In the genomic region with DNA sequence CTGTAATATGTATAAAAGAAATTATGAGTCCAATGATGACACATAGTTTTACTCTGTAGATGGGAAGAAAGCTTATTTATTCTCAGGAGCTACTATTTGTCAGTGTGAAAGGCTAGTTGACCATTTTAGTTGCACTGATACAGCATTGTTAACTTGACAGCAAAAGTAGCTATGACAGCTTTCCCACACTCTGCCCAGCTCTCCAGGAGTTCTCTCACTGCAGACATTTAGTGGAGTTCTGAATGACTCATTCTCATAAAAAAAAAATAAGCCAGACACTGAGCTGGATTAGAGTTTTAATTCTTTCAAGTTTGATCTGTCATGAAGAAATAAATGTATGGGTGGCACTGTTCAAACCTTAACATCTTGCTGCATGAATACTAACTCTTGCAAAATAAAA, we compare ENCODE assay signal across 14 cellular contexts.
DNase-seq lines count a peak whose midpoint lies in the region; ATAC-seq and TF ChIP-seq lines count a peak whose summit lies in the region.
"Had no signal": no experiment of that assay in that cellular context is flagged by ENCODE, and none has a peak within 500 bp of the region (broad histone marks: within the 10 kb centered on the region; RNA-seq: fewer than 3 reads in every experiment).

No MANE protein-coding gene starts in this region.

- intact Hi-C loops in natural killer cell (cut with micrococcal nuclease) = no loop called here

- no peak for TF ChIP-seq CTCF in natural killer cell (IDR thresholded peaks at IDR 0.05)

- no peak overlapping the region for H3K27ac Mint-ChIP-seq in natural killer cell
- H3K27ac Mint-ChIP-seq in stimulated activated naive B cell treated with anti-CD40 and anti-IgM and Interleukin-4, amounts not matched to agents 10 μg/mL and 1 μg/mL and 100 μg/mL, for 72 hours = no peak overlapping the region
- H3K27ac Mint-ChIP-seq: activated CD4-positive, alpha-beta T cell treated with anti-CD3 and anti-CD28 coated beads, Interleukin-2, amount 10 ng/mL, durations not matched to agents 7 days and 5 days; activated naive CD4-positive, alpha-beta T cell treated with anti-CD3 and anti-CD28 coated beads, Interleukin-2, amount 10 ng/mL, durations not matched to agents 7 days and 5 days; naive thymus-derived CD8-positive, alpha-beta T cell had no signal

- no peaks in the 10 kb centered on the region for H3K4me1 Mint-ChIP-seq in natural killer cell
- H3K4me1 Mint-ChIP-seq in stimulated activated naive B cell treated with anti-CD40 and anti-IgM and Interleukin-4, amounts not matched to agents 10 μg/mL and 1 μg/mL and 100 μg/mL, for 72 hours = no peaks in the 10 kb centered on the region
- H3K4me1 Mint-ChIP-seq: activated CD4-positive, alpha-beta T cell treated with anti-CD3 and anti-CD28 coated beads, Interleukin-2, amount 10 ng/mL, durations not matched to agents 7 days and 5 days; activated naive CD4-positive, alpha-beta T cell treated with anti-CD3 and anti-CD28 coated beads, Interleukin-2, amount 10 ng/mL, durations not matched to agents 7 days and 5 days; naive thymus-derived CD8-positive, alpha-beta T cell had no signal

- H3K27me3 Mint-ChIP-seq in natural killer cell (ENCODE audit: low read depth in 2 of 2) = no peaks in the 10 kb centered on the region
- peaks cover 0 to 5% of the 10 kb centered on the region in 2 donors for H3K27me3 Mint-ChIP-seq in stimulated activated naive B cell treated with anti-CD40 and anti-IgM and Interleukin-4, amounts not matched to agents 10 μg/mL and 1 μg/mL and 100 μg/mL, for 72 hours

- H3K4me3 Mint-ChIP-seq in natural killer cell = no peak overlapping the region
- H3K4me3 Mint-ChIP-seq in stimulated activated naive B cell treated with anti-CD40 and anti-IgM and Interleukin-4, amounts not matched to agents 10 μg/mL and 1 μg/mL and 100 μg/mL, for 72 hours = no peak overlapping the region
- H3K4me3 Mint-ChIP-seq: activated CD4-positive, alpha-beta T cell treated with anti-CD3 and anti-CD28 coated beads, Interleukin-2, amount 10 ng/mL, durations not matched to agents 7 days and 5 days; activated naive CD4-positive, alpha-beta T cell treated with anti-CD3 and anti-CD28 coated beads, Interleukin-2, amount 10 ng/mL, durations not matched to agents 7 days and 5 days; naive thymus-derived CD8-positive, alpha-beta T cell had no signal

- no peak for ATAC-seq in natural killer cell
- ATAC-seq in stimulated activated naive B cell treated with anti-CD40 and anti-IgM and Interleukin-4, amounts not matched to agents 10 μg/mL and 1 μg/mL and 100 μg/mL, for 72 hours (replicated peaks) = no peak
- ATAC-seq: naive thymus-derived CD8-positive, alpha-beta T cell had no signal

- H3K9me3 Mint-ChIP-seq in natural killer cell = no peaks in the 10 kb centered on the region
- H3K9me3 Mint-ChIP-seq in stimulated activated naive B cell treated with anti-CD40 and anti-IgM and Interleukin-4, amounts not matched to agents 10 μg/mL and 1 μg/mL and 100 μg/mL, for 72 hours = no peaks in the 10 kb centered on the region
- H3K9me3 Mint-ChIP-seq: activated CD4-positive, alpha-beta T cell treated with anti-CD3 and anti-CD28 coated beads, Interleukin-2, amount 10 ng/mL, durations not matched to agents 7 days and 5 days; activated naive CD4-positive, alpha-beta T cell treated with anti-CD3 and anti-CD28 coated beads, Interleukin-2, amount 10 ng/mL, durations not matched to agents 7 days and 5 days; naive thymus-derived CD8-positive, alpha-beta T cell had no signal

- no peaks in the 10 kb centered on the region for H3K36me3 Mint-ChIP-seq in natural killer cell
- H3K36me3 Mint-ChIP-seq in stimulated activated naive B cell treated with anti-CD40 and anti-IgM and Interleukin-4, amounts not matched to agents 10 μg/mL and 1 μg/mL and 100 μg/mL, for 72 hours = no peaks in the 10 kb centered on the region
- H3K36me3 Mint-ChIP-seq: activated naive CD4-positive, alpha-beta T cell treated with anti-CD3 and anti-CD28 coated beads, Interleukin-2, amount 10 ng/mL, durations not matched to agents 7 days and 5 days; naive thymus-derived CD8-positive, alpha-beta T cell had no signal

- peak; percentile 0 for DNase-seq in DMS53 (lab: John Stamatoyannopoulos, UW)
- no peak for DNase-seq in DMS53 treated with DMSO at 0.1 percent for 48 hours (lab: John Stamatoyannopoulos, UW; ENCODE audit: unreplicated experiment)
- DNase-seq in astrocyte of the hippocampus (ENCODE audit: low read depth, low spot score) = peak; percentile 85
- DNase-seq in hepatic stellate cell (ENCODE audit: low spot score) = peak; percentile 79
- peak; percentile 36 for DNase-seq in superior temporal gyrus (ENCODE audit: extremely low spot score)
- no peak for DNase-seq in SW 1271 (lab: John Stamatoyannopoulos, UW)
- DNase-seq in natural killer cell = no peak
- DNase-seq in stimulated activated naive B cell treated with anti-CD40 and anti-IgM and Interleukin-4, amounts not matched to agents 10 μg/mL and 1 μg/mL and 100 μg/mL, for 72 hours = no peak
- DNase-seq: activated CD4-positive, alpha-beta T cell treated with anti-CD3 and anti-CD28 coated beads, Interleukin-2, amount 10 ng/mL, durations not matched to agents 7 days and 5 days; activated naive CD4-positive, alpha-beta T cell treated with anti-CD3 and anti-CD28 coated beads, Interleukin-2, amount 10 ng/mL, durations not matched to agents 7 days and 5 days; effector CD8-positive, alpha-beta T cell; Karpas-422; naive thymus-derived CD8-positive, alpha-beta T cell; stimulated activated CD4-positive, alpha-beta T cell treated with anti-CD3 and anti-CD28 coated beads, Interleukin-15, amount 100 ng/mL, for 24 hours had no signal

Comparison
In these comparisons a context has a peak if more than half of its experiments do, and no peak if none do; other contexts are left out.
1. DNase-seq: peak in DMS53 (single experiment), astrocyte of the hippocampus (single experiment), hepatic stellate cell (single experiment) and superior temporal gyrus (single experiment); none in DMS53 treated with DMSO at 0.1 percent for 48 hours (single experiment), SW 1271 (0 of 2), natural killer cell (single experiment) and stimulated activated naive B cell treated with anti-CD40 and anti-IgM and Interleukin-4, amounts not matched to agents 10 μg/mL and 1 μg/mL and 100 μg/mL, for 72 hours (single experiment).